In the genomic region with DNA sequence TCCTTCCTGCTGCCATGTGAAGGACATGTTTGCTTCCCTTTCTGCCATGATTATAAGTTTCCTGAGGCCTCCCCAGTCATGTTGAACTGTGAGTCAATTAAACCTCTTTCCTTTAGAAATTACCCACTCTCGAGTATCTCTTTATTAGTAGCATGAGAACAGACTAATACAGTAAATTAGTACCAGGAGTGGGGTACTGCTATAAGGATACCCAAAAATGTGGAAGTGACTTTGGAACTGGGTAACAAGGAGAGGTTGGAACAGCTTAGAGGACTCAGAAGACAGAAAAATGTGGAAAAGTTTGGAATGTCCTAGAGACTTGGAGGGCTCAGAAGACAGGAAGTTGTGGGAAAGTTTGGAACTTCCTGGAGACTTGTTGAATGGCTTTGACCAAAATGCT, we compare ENCODE assay signal across 2 cellular contexts.
A peak's percentile ranks its signal among the peaks of the same experiment; 100 is the strongest.
DNase-seq lines count a peak whose midpoint lies in the region; ATAC-seq, FAIRE-seq and TF ChIP-seq lines count a peak whose summit lies in the region.
"Not testable (repeated sequence)": the region's sequence is repeated elsewhere in the genome, so short reads cannot be mapped to it uniquely, and the experiment has no call there.

No MANE protein-coding gene starts in this region.

- H3K4me1 ChIP-seq in HEK293 (ENCODE audit: control insufficient read depth, insufficient read depth, low read length); K562 (replicated peaks in 1 of 2; ENCODE audit: control insufficient read depth in 2 of 2, insufficient read depth in 2 of 2, low read length in 2 of 2): not testable (repeated sequence)

- not testable (repeated sequence) for TF ChIP-seq POLR2A in K562 (conservative IDR thresholded peaks at IDR 0.05)

- H2AFZ ChIP-seq in K562 (ENCODE audit: low read depth, low read length), result not testable (repeated sequence)

- H3K36me3 ChIP-seq in HEK293 (ENCODE audit: control insufficient read depth in 2 of 2, insufficient read depth in 1 of 2, low read length in 2 of 2); K562 (ENCODE audit: control insufficient read depth, insufficient read depth, low read length): not testable (repeated sequence)

- H4K20me1 ChIP-seq in K562 (replicated peaks; ENCODE audit: control insufficient read depth, insufficient read depth, low read length), result not testable (repeated sequence)

- POLR2A ChIA-PET in HEK293 (lab: Yijun Ruan, JAX); K562 (lab: Yijun Ruan, JAX): not testable (repeated sequence)

- BruUV-seq in K562 (replicated peaks; lab: Mats Ljungman, UMichigan), result not testable (repeated sequence)

- H3K9ac ChIP-seq in K562 (ENCODE audit: insufficient read depth in 1 of 2, low read depth in 2 of 2, low read length in 2 of 2), result not testable (repeated sequence)

- H3K4me2 ChIP-seq in K562 (ENCODE audit: insufficient read depth, low read length), result not testable (repeated sequence)

- H3K27me3 ChIP-seq in K562 (ENCODE audit: control insufficient read depth in 2 of 2, insufficient read depth in 2 of 2, low read length in 2 of 2), result not testable (repeated sequence)

- not testable (repeated sequence) for H3K4me3 ChIP-seq in HEK293 (ENCODE audit: low read depth, low read length); K562

- DNase-seq in K562 (ENCODE audit: extremely low read depth in 1 of 4, low spot score in 3 of 4), result not testable (repeated sequence)

- CTCF ChIA-PET in HEK293 (lab: Yijun Ruan, JAX); K562 (lab: Yijun Ruan, JAX; ENCODE audit: low intra/inter-chr PET ratio): not testable (repeated sequence)

- H3K9me1 ChIP-seq in K562 (ENCODE audit: control insufficient read depth, insufficient read depth, low read length), result not testable (repeated sequence)

- TF ChIP-seq EP300 in K562 (IDR thresholded peaks at IDR 0.05; ENCODE audit: low read length), result not testable (repeated sequence)

- not testable (repeated sequence) for ATAC-seq in K562

- not testable (repeated sequence) for H3K27ac ChIP-seq in HEK293 (ENCODE audit: extremely low read depth, low read depth, low read length); K562 (ENCODE audit: extremely low read depth, low read depth, low read length)

- TF ChIP-seq RAD21 in K562 (CRISPR knock-in tag; conservative IDR thresholded peaks at IDR 0.05 in 1 of 2, IDR thresholded peaks at IDR 0.05 in 1 of 2), result not testable (repeated sequence)

- not testable (repeated sequence) for H3K79me2 ChIP-seq in K562 (ENCODE audit: control insufficient read depth, insufficient read depth, low read length)

- intact Hi-C loops in K562 (cut with micrococcal nuclease), result not testable (repeated sequence)

- H3K9me3 ChIP-seq in HEK293 (ENCODE audit: control insufficient read depth, insufficient read depth, low read depth, low read length); K562 (replicated peaks; ENCODE audit: control insufficient read depth, insufficient read depth, low read depth, low read length): not testable (repeated sequence)

- FAIRE-seq in K562 (lab: Jason Lieb, UNC), result not testable (repeated sequence)

- 0% methylated on average over 1 of the region's 1 CpG for WGBS in K562 (ENCODE audit: insufficient coverage, low coverage, missing lambda C conversion rate)

- in situ Hi-C loops in K562 (cut with MboI), result not testable (repeated sequence)

- TF ChIP-seq CTCF in HEK293 (tag by site-specific recombination; IDR thresholded peaks at IDR 0.05); K562 (IDR thresholded peaks at IDR 0.05 in 2 of 3, conservative IDR thresholded peaks at IDR 0.05 in 1 of 3; ENCODE audit: insufficient read depth in 2 of 3, low read depth in 1 of 3, low read length in 3 of 3): not testable (repeated sequence)

TF ChIP-seq in HEK293, 187 proteins besides CTCF, POLR2A, EP300 and RAD21:
- peak; percentile 64 for TF ChIP-seq ZNF707 (tag by site-specific recombination; IDR thresholded peaks at IDR 0.05)

TF ChIP-seq in K562, 482 proteins besides CTCF, POLR2A, EP300 and RAD21:
- TF ChIP-seq ZNF707 (CRISPR knock-in tag; conservative IDR thresholded peaks at IDR 0.05), result peak; percentile 83
